11 cellular contexts compared by ENCODE assay signal in genomic region chr6:111834356-111834755, GRCh38.
"Had no signal": no experiment of that assay in that cellular context is flagged by ENCODE, and none has a peak within 500 bp of the region (broad histone marks: within the 10 kb centered on the region; RNA-seq: fewer than 3 reads in every experiment).

No MANE protein-coding gene starts in this region.

- H3K27me3 ChIP-seq: upper lobe of left lung had no signal

- H3K9me3 ChIP-seq: upper lobe of left lung had no signal

- H3K27ac ChIP-seq: upper lobe of left lung had no signal

- ATAC-seq: left colon had no signal

- H3K4me3 ChIP-seq: lung, upper lobe of left lung had no signal

- H3K27me3 Mint-ChIP-seq: naive B cell had no signal

- H3K9me3 Mint-ChIP-seq: naive B cell had no signal

- DNase-seq: activated CD4-positive, CD25-positive, alpha-beta regulatory T cell treated with anti-CD3 and anti-CD28 coated beads, Interleukin-2, amount 50 U/mL, for 72 hours; head of caudate nucleus; left colon; naive B cell; nucleus accumbens; right cardiac atrium; small intestine; stimulated activated naive CD4-positive, alpha-beta T cell; T-helper 9 cell; upper lobe of left lung had no signal

- H3K36me3 ChIP-seq: upper lobe of left lung had no signal
